In the genomic region with DNA sequence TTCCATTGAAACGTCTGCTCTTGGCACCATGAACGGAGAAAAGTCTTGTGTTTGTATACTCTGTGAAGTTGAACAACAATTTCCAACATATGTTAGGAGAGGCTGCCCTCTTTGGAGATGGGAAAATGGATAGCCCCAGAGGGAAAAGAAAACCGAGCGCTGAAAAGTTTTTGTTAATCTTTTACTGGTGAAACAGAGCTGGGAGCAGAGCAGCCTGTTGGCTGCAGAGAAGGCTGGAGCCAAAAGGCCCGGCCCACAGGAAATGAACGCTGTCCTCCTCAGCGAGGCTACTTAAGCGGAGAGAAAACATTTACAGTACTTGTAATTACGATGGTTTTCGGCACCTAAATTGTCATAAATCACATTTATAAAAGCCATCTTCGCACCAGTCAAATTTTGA, we compare ENCODE assay signal across 9 cellular contexts.
A peak's percentile ranks its signal among the peaks of the same experiment; 100 is the strongest.
DNase-seq lines count a peak whose midpoint lies in the region; TF ChIP-seq lines count a peak whose summit lies in the region.
"Had no signal": no experiment of that assay in that cellular context is flagged by ENCODE, and none has a peak within 500 bp of the region (broad histone marks: within the 10 kb centered on the region; RNA-seq: fewer than 3 reads in every experiment).

No MANE protein-coding gene starts in this region.

- peak in 1 of 2 donors; percentile 37 for TF ChIP-seq RAD21 in liver (IDR thresholded peaks at IDR 0.05)

- DNase-seq in chondrocyte (ENCODE audit: low spot score) (no peak), COLO668 (lab: John Stamatoyannopoulos, UW; ENCODE audit: unreplicated experiment) (no peak), SKM-1 treated with dmso at 0.1 percent for 144 hours (lab: John Stamatoyannopoulos, UW; ENCODE audit: unreplicated experiment) (no peak), NCI-H526 (lab: John Stamatoyannopoulos, UW) (no peak)
- DNase-seq in stimulated activated CD4-positive, alpha-beta T cell treated with anti-CD3 and anti-CD28 coated beads, Interleukin-2, amount 100 ng/mL, for 24 hours: no peak
- DNase-seq: CD4-positive, CD25-positive, alpha-beta regulatory T cell had no signal

- peak overlapping the region; percentile 90 for H3K27ac Mint-ChIP-seq in chondrocyte (ENCODE audit: unreplicated experiment)
- H3K27ac Mint-ChIP-seq: CD4-positive, CD25-positive, alpha-beta regulatory T cell had no signal

- no peaks in the 10 kb centered on the region for H3K27me3 ChIP-seq in ACC112 (ENCODE audit: insufficient read depth, low read length)
- H3K27me3 ChIP-seq in Loucy (ENCODE audit: insufficient read depth, low read length, poor library complexity, severe bottlenecking): no peaks in the 10 kb centered on the region
- H3K27me3 ChIP-seq in liver (ENCODE audit: control insufficient read depth in 4 of 4, insufficient read depth in 4 of 4, low read length in 3 of 4): peaks cover 0 to 3% (median 0%) of the 10 kb centered on the region in 4 donors

- H3K79me2 ChIP-seq in ACC112 (ENCODE audit: control insufficient read depth, insufficient read depth, low read length, unreplicated experiment): no peaks in the 10 kb centered on the region
- no peaks in the 10 kb centered on the region for H3K79me2 ChIP-seq in Loucy (ENCODE audit: insufficient read depth, low read length)

- H3K4me1 Mint-ChIP-seq in chondrocyte (ENCODE audit: low read depth): peaks cover 21% of the 10 kb centered on the region
- H3K4me1 Mint-ChIP-seq: CD4-positive, CD25-positive, alpha-beta regulatory T cell had no signal

- H3K4me2 ChIP-seq in Loucy (ENCODE audit: low read depth, low read length, poor library complexity, severe bottlenecking): peak overlapping the region; percentile 57

- TF ChIP-seq CTCF in Loucy (conservative IDR thresholded peaks at IDR 0.05; ENCODE audit: low read length): no peak
- TF ChIP-seq CTCF in chondrocyte (IDR thresholded peaks at IDR 0.05): peak; percentile 60
- no peak for TF ChIP-seq CTCF in liver (IDR thresholded peaks at IDR 0.05; ENCODE audit: low read depth, low read length, missing input control)

- H3K36me3 Mint-ChIP-seq in chondrocyte (ENCODE audit: low read depth): no peaks in the 10 kb centered on the region
- H3K36me3 Mint-ChIP-seq: CD4-positive, CD25-positive, alpha-beta regulatory T cell had no signal

- peak overlapping the region; percentile 87 for H2AFZ ChIP-seq in ACC112 (ENCODE audit: low read length, unreplicated experiment)
- peak overlapping the region; percentile 94 for H2AFZ ChIP-seq in Loucy (ENCODE audit: low read length)

- H3K4me3 Mint-ChIP-seq in chondrocyte (ENCODE audit: unreplicated experiment): peak overlapping the region; percentile 70
- H3K4me3 Mint-ChIP-seq: CD4-positive, CD25-positive, alpha-beta regulatory T cell had no signal

- H3K27me3 Mint-ChIP-seq in chondrocyte (ENCODE audit: low read depth): no peaks in the 10 kb centered on the region
- H3K27me3 Mint-ChIP-seq: CD4-positive, CD25-positive, alpha-beta regulatory T cell had no signal

- H3K4me1 ChIP-seq in ACC112 (ENCODE audit: control insufficient read depth, insufficient read depth, low read length, unreplicated experiment) (peaks cover 15% of the 10 kb centered on the region), Loucy (ENCODE audit: insufficient read depth, low read length, poor library complexity, severe bottlenecking) (peaks cover 20% of the 10 kb centered on the region), liver (ENCODE audit: control insufficient read depth in 4 of 4, insufficient read depth in 4 of 4, low read length in 3 of 4) (no peaks in the 10 kb centered on the region)

- no peaks in the 10 kb centered on the region for H3K36me3 ChIP-seq in ACC112 (ENCODE audit: insufficient read depth, low read length)
- no peaks in the 10 kb centered on the region for H3K36me3 ChIP-seq in Loucy (ENCODE audit: insufficient read depth, low read length)
- no peaks in the 10 kb centered on the region for H3K36me3 ChIP-seq in liver (ENCODE audit: control insufficient read depth in 4 of 4, insufficient read depth in 3 of 4, low read depth in 1 of 4, low read length in 3 of 4)

- H4K20me1 ChIP-seq in Loucy (ENCODE audit: insufficient read depth, low read length, poor library complexity, severe bottlenecking): no peaks in the 10 kb centered on the region

- no peaks in the 10 kb centered on the region for H3F3A ChIP-seq in Loucy (ENCODE audit: low read depth)

- H3K9me3 Mint-ChIP-seq in chondrocyte (ENCODE audit: low read depth): no peaks in the 10 kb centered on the region

- H3K9me2 ChIP-seq in Loucy (replicated peaks; ENCODE audit: low read depth, low read length): no peaks in the 10 kb centered on the region

- peak overlapping the region; percentile 44 for H3K9ac ChIP-seq in Loucy (ENCODE audit: low read depth, low read length, poor library complexity, severe bottlenecking)
- H3K9ac ChIP-seq in liver (ENCODE audit: low read depth in 1 of 2, low read length in 2 of 2): no peak overlapping the region

- peak overlapping the region; percentile 72 for H3K27ac ChIP-seq in ACC112 (ENCODE audit: low read depth, low read length)
- no peak overlapping the region for H3K27ac ChIP-seq in liver (ENCODE audit: low read depth in 1 of 2, low read length in 2 of 2)

- H3K4me3 ChIP-seq in ACC112 (ENCODE audit: low read depth, low read length) (peak overlapping the region; percentile 58), Loucy (ENCODE audit: low read length, poor library complexity, severe bottlenecking) (peak overlapping the region; percentile 58), liver (ENCODE audit: low read depth in 1 of 3, low read length in 3 of 3) (no peak overlapping the region)

- 17% methylated on average over 11 of the region's 11 CpGs for WGBS in liver

- H3K9me3 ChIP-seq in Loucy (ENCODE audit: insufficient read depth, low read depth, low read length) (no peaks in the 10 kb centered on the region), liver (ENCODE audit: control insufficient read depth in 4 of 4, low read length in 3 of 4) (no peaks in the 10 kb centered on the region)

TF ChIP-seq in liver, 16 proteins besides CTCF, POLR2A, EP300 and RAD21:
- TF ChIP-seq TAF1 (conservative IDR thresholded peaks at IDR 0.05): no peak
- TF ChIP-seq RXRA (IDR thresholded peaks at IDR 0.05): no peak
- TF ChIP-seq YY1 (IDR thresholded peaks at IDR 0.05): peak; percentile 38
- no peak for TF ChIP-seq ATF3 (IDR thresholded peaks at IDR 0.05)
- TF ChIP-seq JUND (IDR thresholded peaks at IDR 0.05): no peak
- no peak for TF ChIP-seq FOXA1 (IDR thresholded peaks at IDR 0.05)
- TF ChIP-seq HNF4A (conservative IDR thresholded peaks at IDR 0.05): no peak

Comparison
In these comparisons a context has a peak if more than half of its experiments do, and no peak if none do; other contexts are left out.
1. H3K4me3 ChIP-seq: peak in ACC112 (single experiment) and Loucy (single experiment); none in liver (0 of 3).